Comparison of ENCODE assay signal across 9 cellular contexts in genomic region chr2:148887349-148888002, GRCh38. TPM values are rescaled to one million over a fixed set of nuclear protein-coding genes. Genes with fewer than 3 reads are reported as not detected.
A peak's percentile ranks its signal among the peaks of the same experiment; 100 is the strongest.
DNase-seq lines count a peak whose midpoint lies in the region; ATAC-seq and TF ChIP-seq lines count a peak whose summit lies in the region.
"Had no signal": no experiment of that assay in that cellular context is flagged by ENCODE, and none has a peak within 500 bp of the region (broad histone marks: within the 10 kb centered on the region; RNA-seq: fewer than 3 reads in every experiment).

No MANE protein-coding gene starts in this region.

- H3F3A ChIP-seq in SK-N-SH (replicated peaks; ENCODE audit: insufficient read depth): no peaks in the 10 kb centered on the region

- H3K79me2 ChIP-seq in SK-N-SH (ENCODE audit: insufficient read depth): no peaks in the 10 kb centered on the region; the same call in 1 of the 2 replicates

- no peaks in the 10 kb centered on the region for H3K9me2 ChIP-seq in SK-N-SH

- no peak for TF ChIP-seq RAD21 in SK-N-SH (IDR thresholded peaks at IDR 0.05; ENCODE audit: low read length)

- H3K27me3 ChIP-seq in SK-N-SH (ENCODE audit: insufficient read depth) (no peaks in the 10 kb centered on the region), right cardiac atrium (ENCODE audit: control insufficient read depth, insufficient read depth) (no peaks in the 10 kb centered on the region), skeletal muscle tissue (ENCODE audit: control insufficient read depth in 3 of 3, insufficient read depth in 3 of 3, low read length in 3 of 3) (peaks cover 14 to 29% (median 23%) of the 10 kb centered on the region in 3 donors)

- peak overlapping the region; percentile 56 to 63 for H3K4me3 ChIP-seq in SK-N-SH (ENCODE audit: low read depth in 2 of 2, low read length in 1 of 2)
- peak overlapping the region; percentile 37 for H3K4me3 ChIP-seq in right cardiac atrium (ENCODE audit: low read length)
- peak overlapping the region; percentile 32 to 61 (median 41) for H3K4me3 ChIP-seq in skeletal muscle tissue (ENCODE audit: low read length in 3 of 3)

- no peak for TF ChIP-seq EP300 in SK-N-SH (IDR thresholded peaks at IDR 0.05; ENCODE audit: borderline replicate concordance in 1 of 2, low read depth in 1 of 2, low read length in 1 of 2)

- POLR2A ChIA-PET in SK-N-SH (lab: Yijun Ruan, JAX): interaction anchor here (0.8 kb wide), 1 partner anchor 328 kb away, joined by 3 read pairs; no protein-coding TSS in a partner anchor

- no peaks in the 10 kb centered on the region for H4K20me1 ChIP-seq in SK-N-SH (ENCODE audit: insufficient read depth)

- intact Hi-C loops in right cardiac atrium (cut with DNase I): no loop called here

- 16% methylated on average over 16 of the region's 19 CpGs for WGBS in SK-N-SH (ENCODE audit: low lambda C conversion rate)
- 11% methylated on average over 19 of the region's 19 CpGs for WGBS in right cardiac atrium

- H3K36me3 ChIP-seq in SK-N-SH (replicated peaks in 1 of 2; ENCODE audit: control insufficient read depth in 1 of 2, insufficient read depth in 2 of 2, low read length in 1 of 2): no peaks in the 10 kb centered on the region
- no peaks in the 10 kb centered on the region for H3K36me3 ChIP-seq in skeletal muscle tissue (ENCODE audit: control insufficient read depth in 3 of 3, insufficient read depth in 3 of 3, low read length in 3 of 3)

- DNase-seq in DMS53 (lab: John Stamatoyannopoulos, UW): peak; percentile 11
- DNase-seq in DMS53 treated with DMSO at 0.1 percent for 48 hours (lab: John Stamatoyannopoulos, UW; ENCODE audit: unreplicated experiment): no peak
- no peak for DNase-seq in SK-N-SH
- DNase-seq in right cardiac atrium: no peak
- no peak for DNase-seq in islet precursor cell
- no peak for DNase-seq in SHP77 treated with DMSO at 0.1 percent for 48 hours (lab: John Stamatoyannopoulos, UW)

- H3K9me3 ChIP-seq in SK-N-SH (no peaks in the 10 kb centered on the region), right cardiac atrium (ENCODE audit: control insufficient read depth, low read length) (no peaks in the 10 kb centered on the region), skeletal muscle tissue (ENCODE audit: control insufficient read depth in 3 of 3, low read length in 3 of 3) (peaks cover 0 to 5% (median 0%) of the 10 kb centered on the region in 3 donors)

- H3K9ac ChIP-seq in SK-N-SH (peak overlapping the region; percentile 27; the same call in 1 of the 2 replicates), skeletal muscle tissue (ENCODE audit: low read depth in 1 of 3, low read length in 3 of 3) (no peak overlapping the region)

- ATAC-seq in right cardiac atrium (no peak), GM19452 (IDR thresholded peaks at IDR 0.05; ENCODE audit: unreplicated experiment) (no peak)

- H3K4me1 ChIP-seq in SK-N-SH (ENCODE audit: control insufficient read depth in 1 of 2, insufficient read depth in 2 of 2, low read depth in 1 of 2, low read length in 1 of 2) (peaks cover 16 to 17% of the 10 kb centered on the region in 2 experiments; a peak in 3 of 4 replicates), right cardiac atrium (ENCODE audit: control insufficient read depth, insufficient read depth, low read length) (no peaks in the 10 kb centered on the region), skeletal muscle tissue (ENCODE audit: control insufficient read depth in 3 of 3, insufficient read depth in 3 of 3, low read length in 3 of 3) (peaks cover 0 to 6% (median 3%) of the 10 kb centered on the region in 3 donors)

- peak overlapping the region in 1 of 2 experiments; percentile 79; a peak in 2 of 4 replicates for H3K27ac ChIP-seq in SK-N-SH (ENCODE audit: low read depth in 2 of 2, low read length in 1 of 2)
- H3K27ac ChIP-seq in right cardiac atrium (ENCODE audit: low read length): no peak overlapping the region
- no peak overlapping the region for H3K27ac ChIP-seq in skeletal muscle tissue (ENCODE audit: low read depth, low read length)
- H3K27ac ChIP-seq: 22Rv1 had no signal

- no peak for TF ChIP-seq CTCF in SK-N-SH (IDR thresholded peaks at IDR 0.05)

- H3K4me2 ChIP-seq in SK-N-SH: peak overlapping the region; percentile 90

- peak overlapping the region; percentile 75; the same call in 1 of the 2 replicates for H2AFZ ChIP-seq in SK-N-SH (ENCODE audit: low read depth)

- CTCF ChIA-PET in SK-N-SH (lab: Yijun Ruan, JAX): interaction anchor here (1.1 to 1.3 kb wide), 3 partner anchors 91 to 130 kb away, joined by 4 to 6 read pairs (median 5); no protein-coding TSS in a partner anchor

TF ChIP-seq in SK-N-SH, 30 proteins besides CTCF, POLR2A, EP300 and RAD21:
- TF ChIP-seq RFX5 (IDR thresholded peaks at IDR 0.05; ENCODE audit: low read length) (no peak), SIN3A (IDR thresholded peaks at IDR 0.05; ENCODE audit: borderline replicate concordance, low read depth, low read length) (no peak), IRF3 (IDR thresholded peaks at IDR 0.05; ENCODE audit: low read depth, low read length) (no peak), REST (IDR thresholded peaks at IDR 0.05; ENCODE audit: low read depth, low read length) (no peak), GABPA (IDR thresholded peaks at IDR 0.05; ENCODE audit: low read depth) (no peak)
TF ChIP-seq in SK-N-SH: peak in this region for 0.

RNA-seq across cellular contexts. Expression of gene KIF5C, which starts 12.4 kb away (rescaled TPM):
- polyA plus RNA-seq in SK-N-SH (2012; rRNA removed): 3.9 and 4.7 TPM in 2 replicates
- 4.6 and 5.1 TPM in 2 replicates for polyA plus RNA-seq in SK-N-SH (2012; cell fraction: cytosol; rRNA removed)
- 3.3 and 4.8 TPM in 2 replicates for polyA plus RNA-seq in SK-N-SH (2012; cell fraction: nucleus; rRNA removed)
- 1 to 10 TPM; 1.1 to 3.3 (median 1.7) TPM for total RNA-seq in right cardiac atrium
- polyA plus RNA-seq in right cardiac atrium: 0.86 TPM
- 1.0 TPM for total RNA-seq in skeletal muscle tissue
